Comparison of ENCODE assay signal across 1 cellular context in genomic region chr1:85607126-85607912, GRCh38.
TF ChIP-seq lines count a peak whose summit lies in the region.

No MANE protein-coding gene starts in this region.

TF ChIP-seq in GM23338, 12 proteins besides CTCF, POLR2A, EP300 and RAD21 (continued from another document):
- peak; percentile 98 for TF ChIP-seq ZNF462 (CRISPR knock-in tag; IDR thresholded peaks at IDR 0.05)
- TF ChIP-seq NANOG (IDR thresholded peaks at IDR 0.05; ENCODE audit: borderline replicate concordance): peak; percentile 40; the same call in 1 of the 2 replicates
TF ChIP-seq in GM23338: peak in this region for 3.
